23 cellular contexts compared by ENCODE assay signal in the genomic region with DNA sequence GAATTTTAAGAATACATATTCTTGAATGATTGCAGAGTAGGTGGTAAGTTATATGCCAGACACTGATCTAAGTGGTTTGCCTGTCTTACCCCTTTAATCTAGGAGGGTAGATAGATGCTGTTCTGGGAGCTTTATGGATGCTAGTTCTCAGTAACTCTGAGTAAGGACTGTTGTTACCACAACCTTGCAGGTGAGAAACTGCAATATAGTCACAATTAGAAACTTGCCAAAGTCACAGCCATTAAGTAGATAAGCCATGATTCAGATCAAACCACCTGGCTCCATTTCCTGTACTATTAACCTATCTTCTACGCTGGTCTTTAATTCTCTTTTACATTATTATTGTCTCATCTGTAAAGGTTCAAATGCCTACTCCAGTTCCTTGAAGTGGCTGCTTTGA.
"Had no signal": no experiment of that assay in that cellular context is flagged by ENCODE, and none has a peak within 500 bp of the region (broad histone marks: within the 10 kb centered on the region; RNA-seq: fewer than 3 reads in every experiment).

No MANE protein-coding gene starts in this region.

- H3K4me3 Mint-ChIP-seq: activated naive CD8-positive, alpha-beta T cell treated with anti-CD3 and anti-CD28 coated beads, Interleukin-2, amount 10 ng/mL, durations not matched to agents 7 days and 5 days; natural killer cell treated with Interleukin-12 subunit alpha and Interleukin-12 subunit beta and Interleukin-15 and Interleukin-18, amount 100 ng/mL, for 72 hours; T-helper 1 cell treated with Interleukin-12 subunit alpha and Interleukin-12 subunit beta and Interleukin-4 antibody, amounts not matched to agents 30 μg/mL and 1 μg/mL, for 36 hours; type B pancreatic cell had no signal

- H3K9me3 ChIP-seq: left ventricle myocardium inferior, right atrium auricular region, thoracic aorta, uterus had no signal

- H3K36me3 ChIP-seq: brain microvascular endothelial cell, left ventricle myocardium inferior, right atrium auricular region, thoracic aorta, uterus had no signal

- H3K27ac ChIP-seq: brain microvascular endothelial cell, coronary artery, left ventricle myocardium inferior, right atrium auricular region, thoracic aorta, uterus, VCaP had no signal

- ATAC-seq: natural killer cell treated with Interleukin-12 subunit alpha and Interleukin-12 subunit beta and Interleukin-15 and Interleukin-18, amount 100 ng/mL, for 72 hours had no signal

- H3K27me3 Mint-ChIP-seq: activated naive CD8-positive, alpha-beta T cell treated with anti-CD3 and anti-CD28 coated beads, Interleukin-2, amount 10 ng/mL, durations not matched to agents 7 days and 5 days; type B pancreatic cell had no signal

- H3K27ac Mint-ChIP-seq: activated naive CD8-positive, alpha-beta T cell treated with anti-CD3 and anti-CD28 coated beads, Interleukin-2, amount 10 ng/mL, durations not matched to agents 7 days and 5 days; activated T-helper 2 cell treated with anti-CD3 and anti-CD28 coated beads, Interferon-gamma antibody, Interleukin-2, Interleukin-4, amounts not matched to agents 10 μg/mL and 5 μg/mL and 100 μg/mL, durations not matched to agents 14 hours and 24 hours and 36 hours; natural killer cell treated with Interleukin-12 subunit alpha and Interleukin-12 subunit beta and Interleukin-15 and Interleukin-18, amount 100 ng/mL, for 72 hours; T-helper 1 cell treated with Interleukin-12 subunit alpha and Interleukin-12 subunit beta and Interleukin-4 antibody, amounts not matched to agents 30 μg/mL and 1 μg/mL, for 36 hours; type B pancreatic cell had no signal

- H3K4me1 ChIP-seq: right atrium auricular region, uterus had no signal

- H3K27me3 ChIP-seq: brain microvascular endothelial cell, dorsolateral prefrontal cortex, right atrium auricular region, uterus had no signal

- H3K9me3 Mint-ChIP-seq: activated T-helper 2 cell treated with anti-CD3 and anti-CD28 coated beads, Interferon-gamma antibody, Interleukin-2, Interleukin-4, amounts not matched to agents 10 μg/mL and 5 μg/mL and 100 μg/mL, durations not matched to agents 14 hours and 24 hours and 36 hours; natural killer cell treated with Interleukin-12 subunit alpha and Interleukin-12 subunit beta and Interleukin-15 and Interleukin-18, amount 100 ng/mL, for 72 hours; type B pancreatic cell had no signal

- DNase-seq: activated CD8-positive, alpha-beta memory T cell treated with anti-CD3 and anti-CD28 coated beads for 24 hours; activated naive CD8-positive, alpha-beta T cell treated with anti-CD3 and anti-CD28 coated beads, Interleukin-2, amount 10 ng/mL, durations not matched to agents 7 days and 5 days; activated T-cell treated with anti-CD3 and anti-CD28 coated beads, Interleukin-2, amount 50 U/mL, for 1 hour; amniotic stem cell; brain microvascular endothelial cell; dorsolateral prefrontal cortex; effector memory CD4-positive, alpha-beta T cell; left ventricle myocardium inferior; mesendoderm; stimulated activated CD4-positive, alpha-beta T cell treated with anti-CD3 and anti-CD28 coated beads, Interleukin-15, amount 100 ng/mL, for 24 hours; stimulated activated naive CD4-positive, alpha-beta T cell treated with Interleukin-2 at 50 U/mL for 16 hours; SW 1271; T-helper 9 cell; uterus had no signal

- H3K4me3 ChIP-seq: coronary artery, dorsolateral prefrontal cortex, left ventricle myocardium inferior, lung, right atrium auricular region, thoracic aorta, uterus had no signal

- H3K36me3 Mint-ChIP-seq: activated naive CD8-positive, alpha-beta T cell treated with anti-CD3 and anti-CD28 coated beads, Interleukin-2, amount 10 ng/mL, durations not matched to agents 7 days and 5 days; natural killer cell treated with Interleukin-12 subunit alpha and Interleukin-12 subunit beta and Interleukin-15 and Interleukin-18, amount 100 ng/mL, for 72 hours; type B pancreatic cell had no signal
